Comparison of ENCODE assay signal across 9 cellular contexts in genomic region chr4:142567199-142567598, GRCh38.
A peak's percentile ranks its signal among the peaks of the same experiment; 100 is the strongest.
DNase-seq lines count a peak whose midpoint lies in the region; ATAC-seq and TF ChIP-seq lines count a peak whose summit lies in the region.
"Had no signal": no experiment of that assay in that cellular context is flagged by ENCODE, and none has a peak within 500 bp of the region (broad histone marks: within the 10 kb centered on the region; RNA-seq: fewer than 3 reads in every experiment).

No MANE protein-coding gene starts in this region.

- DNase-seq in H9 (peak; percentile 57), epithelial cell of proximal tubule (ENCODE audit: low read depth) (no peak), GOT3 (lab: John Stamatoyannopoulos, UW) (no peak), SK-N-DZ (ENCODE audit: low spot score) (no peak), GM13976 (ENCODE audit: low spot score) (no peak)
- peak; percentile 34 for DNase-seq in activated CD4-positive, alpha-beta T cell treated with anti-CD3 and anti-CD28 coated beads, Interleukin-2, amount 50 U/mL, for 1 hour
- DNase-seq in stimulated activated CD4-positive, alpha-beta T cell treated with anti-CD3 and anti-CD28 coated beads, TNF-alpha, amount 100 ng/mL, for 1 hour (ENCODE audit: low read depth in 3 of 3, low spot score in 1 of 3), result peak in 2 of 3 donors; percentile 14 to 24

- H4K5ac ChIP-seq in H9 (ENCODE audit: insufficient read length, low read depth, low read length), result no peak overlapping the region

- no peak overlapping the region for H4K8ac ChIP-seq in H9 (replicated peaks; ENCODE audit: insufficient read length, low read depth, low read length)

- H3K27me3 ChIP-seq in H9 (ENCODE audit: insufficient read depth, low read length), result no peaks in the 10 kb centered on the region
- H3K27me3 ChIP-seq: suprapubic skin had no signal

- H3K14ac ChIP-seq in H9 (ENCODE audit: insufficient read depth, low read length), result no peak overlapping the region

- no peak overlapping the region for H4K91ac ChIP-seq in H9 (ENCODE audit: insufficient read length, low read depth, low read length)

- H3K36me3 Mint-ChIP-seq in H9 (ENCODE audit: insufficient read depth in 1 of 3, low read depth in 3 of 3), result no peaks in the 10 kb centered on the region

- no peak overlapping the region for H3T11ph ChIP-seq in H9 (ENCODE audit: low read length)

- no peaks in the 10 kb centered on the region for H4K20me1 ChIP-seq in H9 (ENCODE audit: control insufficient read depth, insufficient read depth, insufficient read length)

- no peak overlapping the region for H3K18ac ChIP-seq in H9 (ENCODE audit: insufficient read length, low read depth, low read length)

- H3K23ac ChIP-seq in H9 (ENCODE audit: insufficient read length, low read depth, low read length), result no peak overlapping the region

- H3K9me3 ChIP-seq in H9 (ENCODE audit: control insufficient read depth, low read depth, low read length), result no peaks in the 10 kb centered on the region
- H3K9me3 ChIP-seq: suprapubic skin had no signal

- no peak overlapping the region for H3K9ac ChIP-seq in H9 (ENCODE audit: extremely low read depth, insufficient read length, low read length)

- no peak overlapping the region for H2BK120ac ChIP-seq in H9 (ENCODE audit: low read depth, low read length, poor library complexity, severe bottlenecking)

- H2AFZ ChIP-seq in H9 (ENCODE audit: low read length), result no peak overlapping the region

- H3K23me2 ChIP-seq in H9 (ENCODE audit: insufficient read length, low read depth, low read length, poor library complexity, severe bottlenecking), result no peaks in the 10 kb centered on the region

- H2BK12ac ChIP-seq in H9 (ENCODE audit: insufficient read length, low read depth, low read length), result no peak overlapping the region

- H3K4ac ChIP-seq in H9 (ENCODE audit: low read depth, low read length), result no peak overlapping the region

- no CpG with 5 or more reads among the region's 5 CpGs for WGBS in H9 (ENCODE audit: extremely low coverage, insufficient read length, low lambda C conversion rate)

- no peak for ATAC-seq in GM21447 (IDR thresholded peaks at IDR 0.05; ENCODE audit: unreplicated experiment)

- no peak overlapping the region for H3K56ac ChIP-seq in H9 (ENCODE audit: insufficient read length, low read depth, low read length)

- no peak overlapping the region for H3K4me2 ChIP-seq in H9 (ENCODE audit: insufficient read depth, insufficient read length, low read length)

- no peak overlapping the region for H3K27ac ChIP-seq in H9 (ENCODE audit: insufficient read length, low read depth, low read length)
- H3K27ac ChIP-seq: suprapubic skin had no signal

- no peaks in the 10 kb centered on the region for H3K79me1 ChIP-seq in H9 (ENCODE audit: insufficient read depth, low read depth, low read length, poor library complexity, severe bottlenecking)

- TF ChIP-seq CTCF in H9 (conservative IDR thresholded peaks at IDR 0.05) (peak; percentile 48; the same call in 2 of the 3 replicates), epithelial cell of proximal tubule (conservative IDR thresholded peaks at IDR 0.05; ENCODE audit: low read depth, low read length) (peak; percentile 22), GM13976 (IDR thresholded peaks at IDR 0.05; ENCODE audit: borderline replicate concordance, control extremely low read depth, extremely low read depth, insufficient read depth, missing control alignments) (no peak)

- H3K27ac Mint-ChIP-seq in H9, result no peak overlapping the region

- no peaks in the 10 kb centered on the region for H3K79me2 ChIP-seq in H9 (ENCODE audit: insufficient read depth, low read length)

- H3K4me1 Mint-ChIP-seq in H9, result peaks cover 14 to 17% of the 10 kb centered on the region in 2 experiments

- no peak overlapping the region for H2BK15ac ChIP-seq in H9 (ENCODE audit: low read depth, low read length)

- H2BK5ac ChIP-seq in H9 (ENCODE audit: insufficient read length, low read length), result no peak overlapping the region

- in situ Hi-C loops in GM13976 (cut with MboI; ENCODE audit: low sequenced_read_pairs, unreplicated experiment), result no loop called here

- no peaks in the 10 kb centered on the region for H3K27me3 Mint-ChIP-seq in H9 (ENCODE audit: low read depth)

- no peaks in the 10 kb centered on the region; the same call in 1 of the 2 replicates for H3K4me1 ChIP-seq in H9 (ENCODE audit: insufficient read depth, low read length)
- H3K4me1 ChIP-seq: suprapubic skin had no signal

- no peak overlapping the region for H3K4me3 ChIP-seq in epithelial cell of proximal tubule (ENCODE audit: low read depth, low read length)
- H3K4me3 ChIP-seq: suprapubic skin had no signal

- no peak overlapping the region for H2AK5ac ChIP-seq in H9 (ENCODE audit: insufficient read length, low read length)

- no peak overlapping the region for H2BK20ac ChIP-seq in H9 (ENCODE audit: low read depth, low read length, poor library complexity, severe bottlenecking)

- H3K9me3 Mint-ChIP-seq in H9, result no peaks in the 10 kb centered on the region; a peak in 1 of 5 replicates

- H3K4me3 Mint-ChIP-seq in H9, result no peak overlapping the region

Comparison
In these comparisons a context has a peak if more than half of its experiments do, and no peak if none do; other contexts are left out.
1. DNase-seq: peak in H9 (single experiment), activated CD4-positive, alpha-beta T cell treated with anti-CD3 and anti-CD28 coated beads, Interleukin-2, amount 50 U/mL, for 1 hour (single experiment) and stimulated activated CD4-positive, alpha-beta T cell treated with anti-CD3 and anti-CD28 coated beads, TNF-alpha, amount 100 ng/mL, for 1 hour (2 of 3); none in epithelial cell of proximal tubule (single experiment), GOT3 (single experiment), SK-N-DZ (single experiment) and GM13976 (single experiment).